10 cellular contexts compared by ENCODE assay signal in the genomic region with DNA sequence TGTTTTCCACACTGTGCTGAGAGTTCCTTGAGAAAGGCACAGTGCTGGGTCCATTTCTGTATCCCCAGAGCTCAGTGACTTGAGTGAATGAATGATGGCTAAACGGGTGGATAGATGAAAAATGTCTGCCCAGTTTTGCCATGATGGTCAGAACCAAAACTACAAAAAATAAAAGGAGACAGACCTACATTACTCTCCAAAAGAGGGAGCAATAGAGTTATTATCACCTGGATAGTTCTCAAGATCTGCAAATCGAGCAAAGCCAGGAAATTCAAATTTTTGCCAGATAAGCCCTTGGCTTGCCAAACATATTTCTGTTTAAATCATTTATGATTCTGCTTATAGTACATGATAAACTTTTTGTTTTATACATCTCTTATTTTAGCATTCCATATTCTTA.
DNase-seq lines count a peak whose midpoint lies in the region; ATAC-seq and TF ChIP-seq lines count a peak whose summit lies in the region.
"Had no signal": no experiment of that assay in that cellular context is flagged by ENCODE, and none has a peak within 500 bp of the region (broad histone marks: within the 10 kb centered on the region; RNA-seq: fewer than 3 reads in every experiment).

No MANE protein-coding gene starts in this region.

- peak; percentile 12; the same call in 1 of the 2 replicates for TF ChIP-seq CTCF in 22Rv1 (IDR thresholded peaks at IDR 0.05)

- no peak for ATAC-seq in GM18868 (IDR thresholded peaks at IDR 0.05; ENCODE audit: unreplicated experiment)
- ATAC-seq: activated T-cell treated with anti-CD3 and anti-CD28 coated beads, Interleukin-2, amount 50 U/mL, for 4 hours had no signal

- DNase-seq in GM03348 (ENCODE audit: low spot score): peak; percentile 7
- peak; percentile 42 for DNase-seq in SK-MEL-5 (ENCODE audit: low read depth, low spot score)
- peak; percentile 14 for DNase-seq in glomerular visceral epithelial cell (ENCODE audit: extremely low spot score)
- no peak for DNase-seq in NCI-H345 (lab: John Stamatoyannopoulos, UW)
- DNase-seq in NCI-H2171 treated with DMSO at 0.1 percent for 48 hours (lab: John Stamatoyannopoulos, UW): no peak
- no peak for DNase-seq in stimulated activated naive CD4-positive, alpha-beta T cell treated with Interleukin-2 at 50 U/mL for 16 hours (lab: John Stamatoyannopoulos, UW)
- DNase-seq: activated T-cell treated with anti-CD3 and anti-CD28 coated beads, Interleukin-2, amount 50 U/mL, for 4 hours; MM.1S had no signal

- in situ Hi-C loops in SK-MEL-5 (cut with HindIII; ENCODE audit: low pct_unique_long_range_greater_than_20kb, low sequenced_read_pairs): no loop called here

- H3K27ac ChIP-seq in 22Rv1: no peak overlapping the region

Comparison
In these comparisons a context has a peak if more than half of its experiments do, and no peak if none do; other contexts are left out.
1. DNase-seq: peak in GM03348 (single experiment), SK-MEL-5 (single experiment) and glomerular visceral epithelial cell (single experiment); none in NCI-H345 (single experiment), NCI-H2171 treated with DMSO at 0.1 percent for 48 hours (single experiment) and stimulated activated naive CD4-positive, alpha-beta T cell treated with Interleukin-2 at 50 U/mL for 16 hours (single experiment).